Comparison of ENCODE assay signal across 20 cellular contexts in the genomic region with DNA sequence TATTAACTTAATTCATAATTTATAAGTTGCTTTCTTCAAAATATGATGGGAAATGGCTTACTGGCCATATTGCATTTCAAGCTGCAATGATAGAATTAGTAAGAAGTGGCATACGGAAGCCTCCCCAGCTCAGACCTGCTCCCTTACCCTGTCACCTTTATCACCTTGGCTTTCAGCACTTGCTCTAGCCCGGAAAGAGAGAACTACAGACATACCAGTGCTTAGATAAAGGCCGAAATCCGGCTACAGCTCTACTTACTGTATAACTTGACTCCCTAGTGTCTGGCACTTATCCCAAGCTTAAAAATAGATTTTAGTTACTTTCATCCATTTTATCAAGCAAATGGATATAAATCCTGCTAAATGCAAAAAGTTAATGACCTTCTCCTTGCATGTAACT.
"Had no signal": no experiment of that assay in that cellular context is flagged by ENCODE, and none has a peak within 500 bp of the region (broad histone marks: within the 10 kb centered on the region; RNA-seq: fewer than 3 reads in every experiment).

No MANE protein-coding gene starts in this region.

- H3K36me3 ChIP-seq: gastrocnemius medialis, suprapubic skin, thyroid gland, upper lobe of left lung, uterus had no signal

- H3K9me3 ChIP-seq: gastrocnemius medialis, neutrophil, right lobe of liver, suprapubic skin, thyroid gland, upper lobe of left lung, uterus had no signal

- H3K27ac Mint-ChIP-seq: immature natural killer cell; naive thymus-derived CD4-positive, alpha-beta T cell; nephron progenitor cell; stimulated activated effector memory CD8-positive, alpha-beta T cell treated with anti-CD3 and anti-CD28 coated beads, Interleukin-12 subunit alpha, Interleukin-12 subunit beta, amount 100 ng/mL, for 72 hours had no signal

- H3K27me3 ChIP-seq: dorsolateral prefrontal cortex, gastrocnemius medialis, neutrophil, right lobe of liver, suprapubic skin, thyroid gland, upper lobe of left lung, uterus had no signal

- H3K4me3 Mint-ChIP-seq: immature natural killer cell; naive thymus-derived CD4-positive, alpha-beta T cell; nephron progenitor cell; stimulated activated effector memory CD8-positive, alpha-beta T cell treated with anti-CD3 and anti-CD28 coated beads, Interleukin-12 subunit alpha, Interleukin-12 subunit beta, amount 100 ng/mL, for 72 hours had no signal

- H3K4me1 ChIP-seq: gastrocnemius medialis, suprapubic skin, thyroid gland, upper lobe of left lung, uterus had no signal

- H3K4me1 Mint-ChIP-seq: immature natural killer cell; naive thymus-derived CD4-positive, alpha-beta T cell; nephron progenitor cell; stimulated activated effector memory CD8-positive, alpha-beta T cell treated with anti-CD3 and anti-CD28 coated beads, Interleukin-12 subunit alpha, Interleukin-12 subunit beta, amount 100 ng/mL, for 72 hours had no signal

- H3K9me3 Mint-ChIP-seq: immature natural killer cell; naive thymus-derived CD4-positive, alpha-beta T cell; nephron progenitor cell; stimulated activated effector memory CD8-positive, alpha-beta T cell treated with anti-CD3 and anti-CD28 coated beads, Interleukin-12 subunit alpha, Interleukin-12 subunit beta, amount 100 ng/mL, for 72 hours had no signal

- ATAC-seq: esophagus mucosa; gastrocnemius medialis; naive thymus-derived CD4-positive, alpha-beta T cell; right lobe of liver; stimulated activated effector memory CD8-positive, alpha-beta T cell treated with anti-CD3 and anti-CD28 coated beads, Interleukin-12 subunit alpha, Interleukin-12 subunit beta, amount 100 ng/mL, for 72 hours; stimulated activated naive CD8-positive, alpha-beta T cell treated with anti-CD3 and anti-CD28 coated beads, Interleukin-15, Interleukin-2, amounts not matched to agents 100 U/mL and 50 U/mL, for 24 hours had no signal

- DNase-seq: dorsolateral prefrontal cortex; effector CD8-positive, alpha-beta T cell; gastrocnemius medialis; immature natural killer cell; mesendoderm; naive thymus-derived CD4-positive, alpha-beta T cell; nephron progenitor cell; posterior cingulate gyrus; right lobe of liver; stimulated activated CD4-positive, alpha-beta T cell treated with anti-CD3 and anti-CD28 coated beads, Interleukin-4, amount 100 ng/mL, for 1 hour; stimulated activated CD8-positive, alpha-beta memory T cell treated with anti-CD3 and anti-CD28 coated beads, Interleukin-4, amount 100 ng/mL, for 48 hours; stimulated activated naive CD8-positive, alpha-beta T cell treated with anti-CD3 and anti-CD28 coated beads, Interleukin-15, Interleukin-2, amounts not matched to agents 100 U/mL and 50 U/mL, for 24 hours; thyroid gland; upper lobe of left lung; uterus had no signal

- H3K36me3 Mint-ChIP-seq: immature natural killer cell; naive thymus-derived CD4-positive, alpha-beta T cell; stimulated activated effector memory CD8-positive, alpha-beta T cell treated with anti-CD3 and anti-CD28 coated beads, Interleukin-12 subunit alpha, Interleukin-12 subunit beta, amount 100 ng/mL, for 72 hours had no signal

- H3K27ac ChIP-seq: coronary artery, dorsolateral prefrontal cortex, gastrocnemius medialis, right lobe of liver, suprapubic skin, thyroid gland, upper lobe of left lung, uterus had no signal

- H3K4me3 ChIP-seq: coronary artery, dorsolateral prefrontal cortex, gastrocnemius medialis, right lobe of liver, suprapubic skin, thyroid gland, upper lobe of left lung, uterus had no signal
